In genomic region chr10:62784537-62784936, GRCh38 we compare ENCODE assay signal across 2 cellular contexts. TPM values are rescaled to one million over a fixed set of nuclear protein-coding genes. Genes with fewer than 3 reads are reported as not detected.
"Had no signal": no experiment of that assay in that cellular context is flagged by ENCODE, and none has a peak within 500 bp of the region (broad histone marks: within the 10 kb centered on the region; RNA-seq: fewer than 3 reads in every experiment).

No MANE protein-coding gene starts in this region.

RNA-seq across cellular contexts. Expression of gene EGR2, which starts 31.6 kb away (rescaled TPM):
- total RNA-seq: dermis microvascular lymphatic vessel endothelial cell, foreskin keratinocyte had no signal
